In the genomic region with DNA sequence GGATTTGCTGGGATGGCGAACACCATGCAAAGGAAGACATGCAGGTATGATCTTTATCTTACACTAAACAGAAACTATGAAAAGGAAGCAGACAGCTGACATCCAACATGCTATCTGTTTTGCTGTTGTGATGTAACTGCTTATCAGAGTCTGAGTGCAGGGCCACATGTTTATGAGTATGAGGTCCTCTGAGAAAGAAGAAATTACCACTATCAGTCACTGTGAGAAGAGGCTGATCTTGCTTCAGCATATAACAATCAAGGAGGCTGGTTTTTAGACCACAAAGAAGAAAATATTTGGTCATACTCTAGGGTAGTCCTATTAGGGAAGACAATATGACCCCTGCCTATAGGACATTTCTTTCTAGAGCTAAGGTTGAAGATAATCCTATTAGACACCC, we compare ENCODE assay signal across 31 cellular contexts. TPM values are rescaled to one million over a fixed set of nuclear protein-coding genes. Genes with fewer than 3 reads are reported as not detected.
"Had no signal": no experiment of that assay in that cellular context is flagged by ENCODE, and none has a peak within 500 bp of the region (broad histone marks: within the 10 kb centered on the region; RNA-seq: fewer than 3 reads in every experiment).

No MANE protein-coding gene starts in this region.

- H3K36me3 ChIP-seq: brain microvascular endothelial cell, esophagus muscularis mucosa, gastrocnemius medialis had no signal

- H3K36me3 Mint-ChIP-seq: activated CD4-positive, alpha-beta memory T cell treated with anti-CD3 and anti-CD28 coated beads for 36 hours; activated CD8-positive, alpha-beta memory T cell treated with anti-CD3 and anti-CD28 coated beads, Interleukin-2, amount 10 ng/mL, durations not matched to agents 7 days and 5 days; activated naive CD8-positive, alpha-beta T cell had no signal

- H3K9me3 Mint-ChIP-seq: activated CD4-positive, alpha-beta memory T cell treated with anti-CD3 and anti-CD28 coated beads for 36 hours; activated CD4-positive, alpha-beta T cell treated with anti-CD3 and anti-CD28 coated beads, Interleukin-2, amount 10 ng/mL, durations not matched to agents 24 days and 14 days; activated T-cell treated with anti-CD3 and anti-CD28 coated beads, Interleukin-2, amount 50 U/mL, for 24 hours; activated T-helper 17 cell treated with anti-CD3 and anti-CD28 coated beads, Interleukin-2, amount 50 U/mL, for 72 hours; central memory CD8-positive, alpha-beta T cell; dendritic cell treated with granulocyte-macrophage colony-stimulating factor and Interleukin-4, amounts not matched to agents 40 ng/mL and 50 ng/mL, for 4 days had no signal

- H3K4me1 ChIP-seq: esophagus muscularis mucosa, foreskin keratinocyte, gastrocnemius medialis, heart left ventricle had no signal

- H3K27ac Mint-ChIP-seq: activated CD4-positive, alpha-beta memory T cell treated with anti-CD3 and anti-CD28 coated beads for 36 hours; activated CD4-positive, alpha-beta T cell treated with anti-CD3 and anti-CD28 coated beads for 36 hours; activated CD4-positive, alpha-beta T cell treated with anti-CD3 and anti-CD28 coated beads, Interleukin-2, amount 10 ng/mL, durations not matched to agents 24 days and 14 days; activated CD8-positive, alpha-beta memory T cell treated with anti-CD3 and anti-CD28 coated beads, Interleukin-2, amount 10 ng/mL, durations not matched to agents 7 days and 5 days; activated CD8-positive, alpha-beta T cell treated with anti-CD3 and anti-CD28 coated beads, Interleukin-2, amount 10 ng/mL, durations not matched to agents 7 days and 5 days; activated naive CD8-positive, alpha-beta T cell; activated T-cell treated with anti-CD3 and anti-CD28 coated beads, Interleukin-2, amount 50 U/mL, for 24 hours; activated T-helper 17 cell treated with anti-CD3 and anti-CD28 coated beads, Interleukin-2, amount 50 U/mL, for 72 hours; dendritic cell treated with granulocyte-macrophage colony-stimulating factor and Interleukin-4, amounts not matched to agents 40 ng/mL and 50 ng/mL, for 4 days; endodermal cell had no signal

- H3K27me3 ChIP-seq: brain microvascular endothelial cell, dorsolateral prefrontal cortex, esophagus muscularis mucosa, gastrocnemius medialis had no signal

- H3K4me3 Mint-ChIP-seq: activated CD4-positive, alpha-beta memory T cell treated with anti-CD3 and anti-CD28 coated beads for 36 hours; activated CD4-positive, alpha-beta T cell treated with anti-CD3 and anti-CD28 coated beads for 36 hours; activated CD4-positive, alpha-beta T cell treated with anti-CD3 and anti-CD28 coated beads, Interleukin-2, amount 10 ng/mL, durations not matched to agents 24 days and 14 days; activated CD8-positive, alpha-beta memory T cell treated with anti-CD3 and anti-CD28 coated beads, Interleukin-2, amount 10 ng/mL, durations not matched to agents 7 days and 5 days; activated CD8-positive, alpha-beta T cell treated with anti-CD3 and anti-CD28 coated beads, Interleukin-2, amount 10 ng/mL, durations not matched to agents 7 days and 5 days; activated naive CD8-positive, alpha-beta T cell; activated T-cell treated with anti-CD3 and anti-CD28 coated beads, Interleukin-2, amount 50 U/mL, for 24 hours; activated T-helper 17 cell treated with anti-CD3 and anti-CD28 coated beads, Interleukin-2, amount 50 U/mL, for 72 hours; central memory CD8-positive, alpha-beta T cell; dendritic cell treated with granulocyte-macrophage colony-stimulating factor and Interleukin-4, amounts not matched to agents 40 ng/mL and 50 ng/mL, for 4 days; endodermal cell had no signal

- DNase-seq: activated CD4-positive, alpha-beta memory T cell treated with anti-CD3 and anti-CD28 coated beads for 36 hours; activated CD4-positive, alpha-beta T cell treated with anti-CD3 and anti-CD28 coated beads for 36 hours; activated CD4-positive, alpha-beta T cell treated with anti-CD3 and anti-CD28 coated beads, Interleukin-2, amount 10 ng/mL, durations not matched to agents 24 days and 14 days; activated CD4-positive, CD25-positive, alpha-beta regulatory T cell; activated CD4-positive, CD25-positive, alpha-beta regulatory T cell treated with anti-CD3 and anti-CD28 coated beads, Interleukin-2, amount 50 U/mL, for 72 hours; activated CD8-positive, alpha-beta memory T cell treated with anti-CD3 and anti-CD28 coated beads, Interleukin-2, amount 10 ng/mL, durations not matched to agents 7 days and 5 days; activated CD8-positive, alpha-beta memory T cell treated with anti-CD3 and anti-CD28 coated beads, Interleukin-2, amount 50 U/mL, for 4 hours; activated CD8-positive, alpha-beta T cell treated with anti-CD3 and anti-CD28 coated beads, Interleukin-2, amount 10 ng/mL, durations not matched to agents 7 days and 5 days; activated effector memory CD4-positive, alpha-beta T cell treated with Interleukin-2 at 50 U/mL for 16 hours; activated gamma-delta T cell treated with Interleukin-2 at 50 U/mL for 16 hours; activated naive CD4-positive, alpha-beta T cell treated with anti-CD3 and anti-CD28 coated beads, Interleukin-2, amount 50 U/mL, for 16 hours; activated naive CD4-positive, alpha-beta T cell treated with Interleukin-2 at 50 U/mL for 16 hours; activated T-cell treated with anti-CD3 and anti-CD28 coated beads, Interleukin-2, amount 50 U/mL, for 24 hours; amniotic stem cell; anterior cingulate cortex; brain microvascular endothelial cell; dorsolateral prefrontal cortex; effector memory CD4-positive, alpha-beta T cell; endodermal cell; foreskin keratinocyte; gastrocnemius medialis; glutamatergic neuron; heart left ventricle had no signal

- H3K9me3 ChIP-seq: esophagus muscularis mucosa, gastrocnemius medialis, heart left ventricle had no signal

- H3K4me1 Mint-ChIP-seq: activated CD4-positive, alpha-beta T cell treated with anti-CD3 and anti-CD28 coated beads for 36 hours; activated CD4-positive, alpha-beta T cell treated with anti-CD3 and anti-CD28 coated beads, Interleukin-2, amount 10 ng/mL, durations not matched to agents 24 days and 14 days; activated T-helper 17 cell treated with anti-CD3 and anti-CD28 coated beads, Interleukin-2, amount 50 U/mL, for 72 hours; central memory CD8-positive, alpha-beta T cell had no signal

- H3K27ac ChIP-seq: brain microvascular endothelial cell, coronary artery, dorsolateral prefrontal cortex, esophagus muscularis mucosa, foreskin keratinocyte, gastrocnemius medialis, heart left ventricle had no signal

- FAIRE-seq: astrocyte, bronchial epithelial cell had no signal

- ATAC-seq: activated CD4-positive, alpha-beta T cell treated with anti-CD3 and anti-CD28 coated beads for 36 hours; activated CD8-positive, alpha-beta memory T cell treated with anti-CD3 and anti-CD28 coated beads, Interleukin-2, amount 10 ng/mL, durations not matched to agents 7 days and 5 days; activated CD8-positive, alpha-beta T cell treated with anti-CD3 and anti-CD28 coated beads, Interleukin-2, amount 10 ng/mL, durations not matched to agents 7 days and 5 days; activated T-helper 17 cell treated with anti-CD3 and anti-CD28 coated beads, Interleukin-2, amount 50 U/mL, for 72 hours; foreskin keratinocyte; gastrocnemius medialis; heart left ventricle had no signal

- H3K27me3 Mint-ChIP-seq: dendritic cell treated with granulocyte-macrophage colony-stimulating factor and Interleukin-4, amounts not matched to agents 40 ng/mL and 50 ng/mL, for 4 days had no signal

- H3K4me3 ChIP-seq: coronary artery, dorsolateral prefrontal cortex, esophagus muscularis mucosa, gastrocnemius medialis, heart left ventricle had no signal

RNA-seq across cellular contexts. Expression of gene CLGN, which starts 18.5 kb away (rescaled TPM):
- total RNA-seq: activated CD4-positive, alpha-beta T cell treated with anti-CD3 and anti-CD28 coated beads, Interleukin-2, amount 10 ng/mL, durations not matched to agents 24 days and 14 days; foreskin keratinocyte had no signal
